14 cellular contexts compared by ENCODE assay signal in the genomic region with DNA sequence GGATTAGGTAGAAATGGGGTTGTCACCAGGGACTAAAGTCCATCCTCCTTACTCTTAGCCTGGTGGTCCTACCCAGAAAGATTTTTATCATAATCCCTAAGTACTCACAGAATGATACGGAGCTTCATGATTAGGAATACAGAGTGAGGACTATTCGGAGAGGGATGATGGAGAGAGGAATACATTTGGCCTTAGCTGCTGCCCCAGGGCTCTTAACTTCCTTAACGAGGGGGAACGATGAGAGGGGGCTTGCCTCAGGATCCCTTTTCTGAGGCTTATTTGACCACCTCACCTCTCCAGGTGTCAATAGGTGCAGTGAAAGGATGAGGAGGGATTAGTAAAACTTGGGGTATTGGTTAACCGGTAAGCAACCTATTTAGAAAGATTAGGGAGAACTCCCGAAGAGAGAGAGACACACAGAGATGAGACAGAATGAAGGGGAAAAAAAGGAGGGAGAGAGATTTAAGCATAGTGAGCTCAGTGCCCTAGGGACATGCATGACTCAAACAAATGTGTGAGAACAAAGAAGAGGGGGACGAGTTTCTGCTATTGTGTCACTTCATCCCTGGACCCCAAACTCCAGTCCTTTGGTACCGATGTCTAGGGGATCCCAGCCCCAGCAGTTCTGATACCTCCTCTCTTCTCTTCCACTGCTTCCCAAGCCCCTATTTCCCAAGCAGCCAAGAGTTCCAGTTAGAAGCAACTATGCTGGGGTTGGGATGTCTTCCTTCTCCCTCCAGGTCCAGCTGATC. TPM values are rescaled to one million over a fixed set of nuclear protein-coding genes. Genes with fewer than 3 reads are reported as not detected.
A peak's percentile ranks its signal among the peaks of the same experiment; 100 is the strongest.
DNase-seq lines count a peak whose midpoint lies in the region; ATAC-seq and TF ChIP-seq lines count a peak whose summit lies in the region.
"Had no signal": no experiment of that assay in that cellular context is flagged by ENCODE, and none has a peak within 500 bp of the region (broad histone marks: within the 10 kb centered on the region; RNA-seq: fewer than 3 reads in every experiment).

No MANE protein-coding gene starts in this region.

- ATAC-seq in HG02763 (IDR thresholded peaks at IDR 0.05; ENCODE audit: unreplicated experiment) (no peak), omental fat pad (ENCODE audit: low FRiP score) (no peak)

- no peaks in the 10 kb centered on the region for H3K79me2 ChIP-seq in osteoblast (ENCODE audit: insufficient read depth, low read length)

- no peaks in the 10 kb centered on the region for H3K9me3 ChIP-seq in osteoblast (ENCODE audit: low read depth, low read length)
- H3K9me3 ChIP-seq: BE2C had no signal

- H4K20me1 ChIP-seq in osteoblast (ENCODE audit: insufficient read depth, low read length) = peaks cover 3% of the 10 kb centered on the region

- no peak overlapping the region for H2AFZ ChIP-seq in osteoblast (ENCODE audit: low read length)

- peaks cover 27% of the 10 kb centered on the region for H3K4me1 ChIP-seq in osteoblast (ENCODE audit: insufficient read depth, low read length)

- TF ChIP-seq CTCF in foreskin fibroblast (IDR thresholded peaks at IDR 0.05; ENCODE audit: low read depth, low read length) (no peak), osteoblast (IDR thresholded peaks at IDR 0.05; ENCODE audit: extremely low read depth, low read depth, low read length) (no peak), omental fat pad (IDR thresholded peaks at IDR 0.05) (no peak)

- H3K4me2 ChIP-seq in osteoblast (ENCODE audit: insufficient read depth, low read length) = peak overlapping the region; percentile 81

- H3K27me3 ChIP-seq in osteoblast (ENCODE audit: insufficient read depth, low read length) = peaks cover 17% of the 10 kb centered on the region
- H3K27me3 ChIP-seq: BE2C had no signal

- H3K27ac ChIP-seq in osteoblast (ENCODE audit: low read depth, low read length) = no peak overlapping the region

- H3K4me3 ChIP-seq in foreskin fibroblast (ENCODE audit: low read depth in 1 of 2, low read length in 2 of 2) = peak overlapping the region; percentile 43 to 55
- peak overlapping the region; percentile 67 for H3K4me3 ChIP-seq in osteoblast (ENCODE audit: insufficient read depth, low read length)

- no peaks in the 10 kb centered on the region for H3K36me3 ChIP-seq in osteoblast (ENCODE audit: insufficient read depth, low read length)
- H3K36me3 ChIP-seq: BE2C had no signal

- DNase-seq in EL (peak; percentile 56), OCI-M1 (lab: John Stamatoyannopoulos, UW) (peak; percentile 47), foreskin fibroblast (peak in 1 of 2 donors; percentile 62), osteoblast (ENCODE audit: insufficient read length, low spot score, missing footprints) (peak; percentile 92), omental fat pad (ENCODE audit: low spot score) (no peak), T-helper 9 cell (no peak)
- no peak for DNase-seq in activated CD8-positive, alpha-beta memory T cell treated with anti-CD3 and anti-CD28 coated beads, Interleukin-2, amount 50 U/mL, for 48 hours
- DNase-seq: activated CD8-positive, alpha-beta memory T cell treated with anti-CD3 and anti-CD28 coated beads, Interleukin-2, amount 50 U/mL, for 4 hours; BE2C; immature natural killer cell; right cardiac atrium; stimulated activated naive CD4-positive, alpha-beta T cell treated with Interleukin-2 at 50 U/mL for 16 hours had no signal

RNA-seq across cellular contexts. Expression of a gene that starts 1.1 kb away (rescaled TPM):
- 1.4 and 2.7 TPM in 2 replicates for total RNA-seq in osteoblast
- total RNA-seq in omental fat pad = 10 to 100 TPM in 1 of 4 donors, 1 to 10 TPM in 2, under 1 TPM in 1; 0.72 to 16.9 (median 2.1) TPM
- total RNA-seq: Daoy had no signal

RNA-seq across cellular contexts. Expression of a gene that starts 19.2 kb away (rescaled TPM):
- 217 and 232 TPM in 2 replicates for total RNA-seq in osteoblast
- 100 to 1,000 TPM; 352 to 497 (median 414) TPM for total RNA-seq in omental fat pad

RNA-seq across cellular contexts. Expression of a gene that starts 19.8 kb away (rescaled TPM):
- 37.1 and 37.6 TPM in 2 replicates for total RNA-seq in osteoblast
- total RNA-seq in omental fat pad = 10 to 100 TPM; 20.9 to 38.8 (median 25.3) TPM

RNA-seq across cellular contexts. Expression of a gene that starts 25.2 kb away (rescaled TPM):
- total RNA-seq in osteoblast (96.9 and 104 TPM in 2 replicates), omental fat pad (100 to 1,000 TPM in 1 of 4 donors, 10 to 100 TPM in 3; 55.5 to 114 (median 81.8) TPM)

Comparison
In these comparisons a context has a peak if more than half of its experiments do, and no peak if none do; other contexts are left out.
1. DNase-seq: peak in EL (single experiment), OCI-M1 (single experiment) and osteoblast (single experiment); none in omental fat pad (single experiment), activated CD8-positive, alpha-beta memory T cell treated with anti-CD3 and anti-CD28 coated beads, Interleukin-2, amount 50 U/mL, for 48 hours (single experiment) and T-helper 9 cell (single experiment).